1 cellular context compared by ENCODE assay signal in genomic region chr20:400121-400450, GRCh38.
TF ChIP-seq lines count a peak whose summit lies in the region.

No MANE protein-coding gene starts in this region.

TF ChIP-seq in H1, 55 proteins besides CTCF, POLR2A, EP300 and RAD21:
- TF ChIP-seq TCF12 (IDR thresholded peaks at IDR 0.05; ENCODE audit: low read depth, low read length) (0 out of 2 replicates have a peak, but pooled peaks have one; percentile 34), CEBPB (IDR thresholded peaks at IDR 0.05; ENCODE audit: low read depth, low read length) (no peak)
